1 cellular context compared by ENCODE assay signal in the genomic region with DNA sequence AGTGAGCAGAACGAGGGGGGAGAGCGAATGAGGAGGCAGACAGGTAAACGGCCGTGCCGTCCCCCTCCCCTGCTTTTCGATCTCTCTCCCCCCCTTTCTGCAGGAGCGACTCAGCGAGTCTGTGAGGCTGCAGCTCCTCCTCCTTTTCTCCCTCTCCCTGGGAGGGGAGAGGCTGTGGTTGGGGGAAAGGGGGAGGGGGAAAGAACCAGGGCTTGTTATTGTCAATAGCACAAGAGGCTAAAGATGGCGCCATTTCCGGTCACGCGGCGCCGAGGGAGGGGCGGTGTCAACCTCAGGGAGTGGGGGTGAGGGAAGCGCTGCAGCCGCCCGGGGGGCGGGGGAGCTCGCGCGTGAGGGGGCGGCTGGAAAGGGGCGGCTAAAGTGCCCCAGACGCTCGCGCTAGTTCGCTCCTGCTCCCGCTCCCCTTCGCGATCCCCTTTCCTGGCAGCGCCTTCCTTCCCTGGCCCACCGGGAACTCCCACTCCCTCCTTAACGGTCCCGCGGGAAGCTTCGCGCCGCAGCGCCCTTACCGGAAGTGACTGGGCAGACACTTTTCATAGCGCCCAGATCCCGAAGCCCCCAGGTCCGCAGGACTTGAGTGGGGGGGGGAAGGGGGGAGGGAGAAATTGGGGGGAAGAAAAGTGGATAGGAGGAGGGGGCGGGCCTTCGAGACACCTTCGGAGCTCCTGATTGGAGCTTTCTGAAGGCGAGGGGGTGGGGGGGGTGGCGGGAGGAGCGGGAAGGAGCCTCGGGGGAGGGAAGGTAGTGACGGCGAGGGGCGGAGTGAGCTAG.
TF ChIP-seq lines count a peak whose summit lies in the region.

TSS of gene CUL4B (minus strand) at position 121 of the 792 bp plus-strand sequence. CDS start 324 bp downstream, outside the sequence.

TF ChIP-seq in WTC11, 78 proteins besides CTCF, POLR2A, EP300 and RAD21 (continued from another document):
- TF ChIP-seq, protein P1, sequence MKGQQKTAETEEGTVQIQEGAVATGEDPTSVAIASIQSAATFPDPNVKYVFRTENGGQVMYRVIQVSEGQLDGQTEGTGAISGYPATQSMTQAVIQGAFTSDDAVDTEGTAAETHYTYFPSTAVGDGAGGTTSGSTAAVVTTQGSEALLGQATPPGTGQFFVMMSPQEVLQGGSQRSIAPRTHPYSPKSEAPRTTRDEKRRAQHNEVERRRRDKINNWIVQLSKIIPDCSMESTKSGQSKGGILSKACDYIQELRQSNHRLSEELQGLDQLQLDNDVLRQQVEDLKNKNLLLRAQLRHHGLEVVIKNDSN (CRISPR knock-in tag; IDR thresholded peaks at IDR 0.05), result peak; percentile 83
- TF ChIP-seq TCF7 (CRISPR knock-in tag; IDR thresholded peaks at IDR 0.05; ENCODE audit: low read depth), result no peak
- no peak for TF ChIP-seq IRF2 (CRISPR knock-in tag; IDR thresholded peaks at IDR 0.05; ENCODE audit: borderline replicate concordance, low read depth)
- TF ChIP-seq SMAD3 (CRISPR knock-in tag; IDR thresholded peaks at IDR 0.05; ENCODE audit: borderline replicate concordance), result no peak
- TF ChIP-seq SMAD4 (CRISPR knock-in tag; IDR thresholded peaks at IDR 0.05), result no peak
- TF ChIP-seq, protein P2, sequence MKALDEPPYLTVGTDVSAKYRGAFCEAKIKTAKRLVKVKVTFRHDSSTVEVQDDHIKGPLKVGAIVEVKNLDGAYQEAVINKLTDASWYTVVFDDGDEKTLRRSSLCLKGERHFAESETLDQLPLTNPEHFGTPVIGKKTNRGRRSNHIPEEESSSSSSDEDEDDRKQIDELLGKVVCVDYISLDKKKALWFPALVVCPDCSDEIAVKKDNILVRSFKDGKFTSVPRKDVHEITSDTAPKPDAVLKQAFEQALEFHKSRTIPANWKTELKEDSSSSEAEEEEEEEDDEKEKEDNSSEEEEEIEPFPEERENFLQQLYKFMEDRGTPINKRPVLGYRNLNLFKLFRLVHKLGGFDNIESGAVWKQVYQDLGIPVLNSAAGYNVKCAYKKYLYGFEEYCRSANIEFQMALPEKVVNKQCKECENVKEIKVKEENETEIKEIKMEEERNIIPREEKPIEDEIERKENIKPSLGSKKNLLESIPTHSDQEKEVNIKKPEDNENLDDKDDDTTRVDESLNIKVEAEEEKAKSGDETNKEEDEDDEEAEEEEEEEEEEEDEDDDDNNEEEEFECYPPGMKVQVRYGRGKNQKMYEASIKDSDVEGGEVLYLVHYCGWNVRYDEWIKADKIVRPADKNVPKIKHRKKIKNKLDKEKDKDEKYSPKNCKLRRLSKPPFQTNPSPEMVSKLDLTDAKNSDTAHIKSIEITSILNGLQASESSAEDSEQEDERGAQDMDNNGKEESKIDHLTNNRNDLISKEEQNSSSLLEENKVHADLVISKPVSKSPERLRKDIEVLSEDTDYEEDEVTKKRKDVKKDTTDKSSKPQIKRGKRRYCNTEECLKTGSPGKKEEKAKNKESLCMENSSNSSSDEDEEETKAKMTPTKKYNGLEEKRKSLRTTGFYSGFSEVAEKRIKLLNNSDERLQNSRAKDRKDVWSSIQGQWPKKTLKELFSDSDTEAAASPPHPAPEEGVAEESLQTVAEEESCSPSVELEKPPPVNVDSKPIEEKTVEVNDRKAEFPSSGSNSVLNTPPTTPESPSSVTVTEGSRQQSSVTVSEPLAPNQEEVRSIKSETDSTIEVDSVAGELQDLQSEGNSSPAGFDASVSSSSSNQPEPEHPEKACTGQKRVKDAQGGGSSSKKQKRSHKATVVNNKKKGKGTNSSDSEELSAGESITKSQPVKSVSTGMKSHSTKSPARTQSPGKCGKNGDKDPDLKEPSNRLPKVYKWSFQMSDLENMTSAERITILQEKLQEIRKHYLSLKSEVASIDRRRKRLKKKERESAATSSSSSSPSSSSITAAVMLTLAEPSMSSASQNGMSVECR (CRISPR knock-in tag; IDR thresholded peaks at IDR 0.05; ENCODE audit: borderline replicate concordance), result no peak
